Comparison of ENCODE assay signal across 8 cellular contexts in the genomic region with DNA sequence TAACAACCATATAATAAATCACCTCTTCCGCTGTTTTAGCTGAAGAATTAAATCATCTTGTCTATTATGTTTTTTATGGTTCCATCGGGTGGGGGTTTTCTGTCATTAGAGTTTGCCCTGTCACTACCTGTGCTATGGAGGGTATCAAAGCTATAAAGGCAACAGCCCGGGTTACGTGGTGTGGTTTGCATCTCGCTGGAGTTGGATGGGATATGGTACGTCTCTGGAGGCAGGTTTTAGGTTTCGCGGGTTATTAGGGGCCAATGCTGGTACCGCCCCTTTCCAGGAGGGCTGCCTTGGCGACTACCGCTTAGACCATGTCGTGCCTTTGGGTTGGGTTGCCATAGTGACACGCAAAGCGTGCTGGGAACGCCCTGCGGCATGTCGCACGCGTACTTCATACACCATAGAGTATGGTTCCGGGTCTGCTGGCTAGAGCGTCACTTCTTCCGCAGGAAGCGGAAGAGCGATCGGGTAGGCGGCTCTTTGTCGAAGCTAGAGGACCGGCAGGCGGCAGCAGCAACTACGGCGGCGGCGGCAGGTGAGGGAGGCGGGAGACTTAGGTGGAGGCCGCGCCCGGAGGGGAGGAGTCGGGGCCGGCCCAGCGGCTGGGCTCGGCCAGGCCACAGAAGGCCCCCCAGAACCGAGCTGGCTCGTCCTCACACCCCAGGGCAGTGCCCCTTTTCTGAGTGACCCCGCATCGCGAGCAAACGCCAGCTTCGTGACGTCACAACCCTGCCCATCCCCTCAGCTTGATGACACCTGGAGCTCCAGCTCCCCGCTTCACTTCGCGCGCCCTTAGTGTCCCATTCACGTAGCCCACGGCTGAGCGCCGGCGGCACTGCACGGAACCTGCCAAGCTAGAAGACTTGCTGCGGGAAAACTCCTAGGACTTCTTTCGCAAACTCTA. TPM values are rescaled to one million over a fixed set of nuclear protein-coding genes. Genes with fewer than 3 reads are reported as not detected.
DNase-seq lines count a peak whose midpoint lies in the region; ATAC-seq and TF ChIP-seq lines count a peak whose summit lies in the region.

A gene with protein sequence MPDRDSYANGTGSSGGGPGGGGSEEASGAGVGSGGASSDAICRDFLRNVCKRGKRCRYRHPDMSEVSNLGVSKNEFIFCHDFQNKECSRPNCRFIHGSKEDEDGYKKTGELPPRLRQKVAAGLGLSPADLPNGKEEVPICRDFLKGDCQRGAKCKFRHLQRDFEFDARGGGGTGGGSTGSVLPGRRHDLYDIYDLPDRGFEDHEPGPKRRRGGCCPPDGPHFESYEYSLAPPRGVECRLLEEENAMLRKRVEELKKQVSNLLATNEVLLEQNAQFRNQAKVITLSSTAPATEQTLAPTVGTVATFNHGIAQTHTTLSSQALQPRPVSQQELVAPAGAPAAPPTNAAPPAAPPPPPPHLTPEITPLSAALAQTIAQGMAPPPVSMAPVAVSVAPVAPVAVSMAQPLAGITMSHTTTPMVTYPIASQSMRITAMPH (plus strand): TSS at position 489 of the 910 bp plus-strand sequence. CDS start 2,297 bp downstream, outside the sequence.

- peaks cover 23% of the 10 kb centered on the region for H3K4me1 ChIP-seq in CD4-positive, CD25-positive, alpha-beta regulatory T cell (ENCODE audit: control insufficient read depth, insufficient read depth, low read length, poor library complexity, severe bottlenecking)
- H3K4me1 ChIP-seq in duodenal mucosa (ENCODE audit: control insufficient read depth in 1 of 2, insufficient read depth in 2 of 2, low read length in 2 of 2) = peaks cover 19 to 20% of the 10 kb centered on the region in 2 donors

- H3K27me3 ChIP-seq in CD4-positive, CD25-positive, alpha-beta regulatory T cell (ENCODE audit: control insufficient read depth, insufficient read depth, low read length) = no peaks in the 10 kb centered on the region
- no peaks in the 10 kb centered on the region for H3K27me3 ChIP-seq in duodenal mucosa (ENCODE audit: control insufficient read depth in 1 of 2, insufficient read depth in 2 of 2, low read length in 2 of 2)

- peak in 1 of 3 donors; percentile 9 for TF ChIP-seq CTCF in lower leg skin (IDR thresholded peaks at IDR 0.05)

- peak; percentile 85 to 88 for ATAC-seq in CD4-positive, CD25-positive, alpha-beta regulatory T cell (ENCODE audit: low read depth in 2 of 2)
- ATAC-seq in GM19395 (IDR thresholded peaks at IDR 0.05; ENCODE audit: unreplicated experiment) (peak; percentile 87), HG03565 (IDR thresholded peaks at IDR 0.05; ENCODE audit: unreplicated experiment) (peak; percentile 78)

- intact Hi-C loops in lower leg skin (cut with DNase I; ENCODE audit: low total_unique reads) = no loop called here

- peaks cover 30% of the 10 kb centered on the region for H3K36me3 Mint-ChIP-seq in CD4-positive, CD25-positive, alpha-beta regulatory T cell

- no peaks in the 10 kb centered on the region for H3K9me3 ChIP-seq in CD4-positive, CD25-positive, alpha-beta regulatory T cell (ENCODE audit: control insufficient read depth in 2 of 2, low read length in 2 of 2)
- H3K9me3 ChIP-seq in duodenal mucosa (ENCODE audit: control insufficient read depth in 1 of 2, low read length in 2 of 2) = no peaks in the 10 kb centered on the region

- peak within 1 kb of the TSS; percentile 91 to 99 (median 98) for H3K4me3 Mint-ChIP-seq in CD4-positive, CD25-positive, alpha-beta regulatory T cell

- H3K9ac ChIP-seq in duodenal mucosa (ENCODE audit: low read depth in 1 of 2, low read length in 2 of 2) = peak within 1 kb of the TSS; percentile 92 to 93

- peak within 1 kb of the TSS; percentile 96 for H3K27ac ChIP-seq in CD4-positive, CD25-positive, alpha-beta regulatory T cell (ENCODE audit: insufficient read depth, low read length, poor library complexity, severe bottlenecking)
- H3K27ac ChIP-seq in duodenal mucosa (ENCODE audit: low read depth, low read length) = peak within 1 kb of the TSS; percentile 92

- H3K27ac Mint-ChIP-seq in CD4-positive, CD25-positive, alpha-beta regulatory T cell = peak within 1 kb of the TSS; percentile 93 to 99 (median 98)

- TF ChIP-seq POLR2A in lower leg skin (IDR thresholded peaks at IDR 0.05) = peak in 1 of 2 donors; percentile 64

- DNase-seq in CD4-positive, CD25-positive, alpha-beta regulatory T cell = peak; percentile 97 to 99 (median 97)
- DNase-seq in NCI-H748 treated with DMSO at 0.1 percent for 48 hours (lab: John Stamatoyannopoulos, UW) (peak; percentile 97), lower leg skin (ENCODE audit: low spot score in 2 of 2) (peak; percentile 99 to 100)
- DNase-seq in activated CD4-positive, alpha-beta T cell treated with anti-CD3 and anti-CD28 coated beads, Interleukin-2, amount 50 U/mL, for 48 hours = peak; percentile 98 to 99
- DNase-seq in stimulated activated CD4-positive, alpha-beta T cell treated with anti-CD3 and anti-CD28 coated beads, Interleukin-4, amount 100 ng/mL, for 48 hours (ENCODE audit: low read depth in 2 of 2) = peak; percentile 95 to 98

- H3K4me1 Mint-ChIP-seq in CD4-positive, CD25-positive, alpha-beta regulatory T cell = peaks cover 9 to 41% (median 28%) of the 10 kb centered on the region in 4 donors

- H3K27me3 Mint-ChIP-seq in CD4-positive, CD25-positive, alpha-beta regulatory T cell = peaks cover 4% of the 10 kb centered on the region

- H3K4me3 ChIP-seq in CD4-positive, CD25-positive, alpha-beta regulatory T cell (ENCODE audit: low read depth, low read length) = peak within 1 kb of the TSS; percentile 94
- H3K4me3 ChIP-seq in duodenal mucosa (ENCODE audit: low read depth in 1 of 2, low read length in 2 of 2) (peak within 1 kb of the TSS; percentile 90 to 91), lower leg skin (ENCODE audit: low read depth, poor library complexity, severe bottlenecking) (peak within 1 kb of the TSS; percentile 57)

- H3K36me3 ChIP-seq in CD4-positive, CD25-positive, alpha-beta regulatory T cell (ENCODE audit: control insufficient read depth, insufficient read depth, low read length) = peaks cover 16% of the 10 kb centered on the region
- H3K36me3 ChIP-seq in duodenal mucosa (ENCODE audit: control insufficient read depth in 1 of 2, insufficient read depth in 2 of 2, low read length in 2 of 2) = peaks cover 4 to 40% of the 10 kb centered on the region in 2 donors

- WGBS in lower leg skin, 2 donors = 1% methylated on average over 42 to 52 of the region's 61 CpGs

- no peaks in the 10 kb centered on the region for H3K9me3 Mint-ChIP-seq in CD4-positive, CD25-positive, alpha-beta regulatory T cell

RNA-seq across cellular contexts. Expression of the gene that starts here (rescaled TPM):
- 11.0 TPM for total RNA-seq in CD4-positive, CD25-positive, alpha-beta regulatory T cell
- polyA plus RNA-seq in CD4-positive, CD25-positive, alpha-beta regulatory T cell = 1 to 10 TPM; 1.7 to 3.7 (median 2.9) TPM
- 1 to 10 TPM; 3.4 to 4.4 (median 3.7) TPM for total RNA-seq in lower leg skin

Comparison
In these comparisons a context has a peak if more than half of its experiments do, and no peak if none do; other contexts are left out.
1. Peak in every context shown above with its lines: DNase-seq, ATAC-seq, H3K4me3 ChIP-seq and H3K27ac ChIP-seq.